ENCODE assay signal across 16 cellular contexts in the genomic region with DNA sequence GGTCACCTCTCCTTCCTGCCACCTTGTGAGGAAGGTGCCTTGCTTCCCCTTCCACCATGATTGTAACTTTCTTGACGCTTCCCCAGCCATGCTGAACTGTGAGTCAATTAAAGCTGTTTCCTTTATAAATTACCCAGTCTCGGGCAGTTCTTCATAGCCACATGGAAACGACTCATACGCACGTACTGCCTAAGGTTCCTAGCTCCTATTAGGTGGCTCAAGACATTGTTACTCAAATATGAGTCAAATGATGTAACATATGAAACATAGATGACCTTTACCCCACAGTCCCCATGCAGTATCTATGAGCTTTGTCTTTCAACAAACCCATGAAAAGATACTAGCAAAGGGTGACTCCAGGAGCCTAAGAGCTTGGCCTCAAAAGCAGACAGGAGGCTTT.
A peak's percentile ranks its signal among the peaks of the same experiment; 100 is the strongest.
DNase-seq lines count a peak whose midpoint lies in the region; ATAC-seq and TF ChIP-seq lines count a peak whose summit lies in the region.
"Had no signal": no experiment of that assay in that cellular context is flagged by ENCODE, and none has a peak within 500 bp of the region (broad histone marks: within the 10 kb centered on the region; RNA-seq: fewer than 3 reads in every experiment).

No MANE protein-coding gene starts in this region.

- H3K4me1 ChIP-seq in mammary epithelial cell (ENCODE audit: insufficient read depth, low read length) = peaks cover 16% of the 10 kb centered on the region
- H3K4me1 ChIP-seq in hepatocyte (ENCODE audit: insufficient read depth) = no peaks in the 10 kb centered on the region
- H3K4me1 ChIP-seq: body of pancreas, uterus had no signal

- H3K9ac ChIP-seq in mammary epithelial cell (ENCODE audit: insufficient read depth, low read length) = no peak overlapping the region

- no peak for TF ChIP-seq CTCF in mammary epithelial cell (conservative IDR thresholded peaks at IDR 0.05 in 1 of 2, IDR thresholded peaks at IDR 0.05 in 1 of 2; ENCODE audit: extremely low read depth in 1 of 2, insufficient read depth in 1 of 2, low read depth in 1 of 2, low read length in 2 of 2)
- TF ChIP-seq CTCF in hepatocyte (IDR thresholded peaks at IDR 0.05; ENCODE audit: poor library complexity) = no peak

- peak overlapping the region; percentile 22 for H3K27ac ChIP-seq in mammary epithelial cell (ENCODE audit: insufficient read depth, low read depth, low read length)
- no peak overlapping the region for H3K27ac ChIP-seq in hepatocyte
- H3K27ac ChIP-seq: body of pancreas, neutrophil, uterus had no signal

- H3K4me3 ChIP-seq in mammary epithelial cell (replicated peaks in 1 of 3; ENCODE audit: insufficient read depth in 1 of 3, low read depth in 2 of 3, low read length in 3 of 3) (no peak overlapping the region), hepatocyte (no peak overlapping the region)
- H3K4me3 ChIP-seq: body of pancreas, uterus had no signal

- H3K79me2 ChIP-seq in mammary epithelial cell (ENCODE audit: insufficient read depth, low read length) (no peaks in the 10 kb centered on the region), hepatocyte (no peaks in the 10 kb centered on the region)

- dilution Hi-C loops in mammary epithelial cell (cut with HindIII; ENCODE audit: low sequenced_read_pairs) = no loop called here

- no peak for ATAC-seq in HG02885 (IDR thresholded peaks at IDR 0.05; ENCODE audit: poor library complexity, unreplicated experiment)
- ATAC-seq: body of pancreas; stimulated activated naive CD8-positive, alpha-beta T cell treated with anti-CD3 and anti-CD28 coated beads, Interleukin-15, Interleukin-2, amounts not matched to agents 100 U/mL and 50 U/mL, for 24 hours had no signal

- CTCF ChIA-PET in mammary epithelial cell (lab: Charles Lee; ENCODE audit: low non-redundant PET) = interaction anchor here (0.5 kb wide), 1 partner anchor 259 kb away, joined by 4 read pairs; no protein-coding TSS in a partner anchor

- H3K9me3 ChIP-seq in mammary epithelial cell (replicated peaks; ENCODE audit: insufficient read depth, low read length) = no peaks in the 10 kb centered on the region
- no peaks in the 10 kb centered on the region for H3K9me3 ChIP-seq in hepatocyte (ENCODE audit: low read depth)
- H3K9me3 ChIP-seq: body of pancreas, neutrophil, uterus had no signal

- in situ Hi-C loops in mammary epithelial cell (cut with MboI; ENCODE audit: low sequenced_read_pairs in 2 of 2) = no loop called here

- H3K9me2 ChIP-seq in hepatocyte (replicated peaks; ENCODE audit: insufficient read depth) = no peaks in the 10 kb centered on the region

- H3K27me3 ChIP-seq in mammary epithelial cell (ENCODE audit: insufficient read depth, low read length) (no peaks in the 10 kb centered on the region), hepatocyte (no peaks in the 10 kb centered on the region)
- H3K27me3 ChIP-seq: body of pancreas, neutrophil, uterus had no signal

- 33% methylated on average over 5 of the region's 5 CpGs for WGBS in mammary epithelial cell (ENCODE audit: low coverage, missing lambda C conversion rate)
- 98% methylated on average over 5 of the region's 5 CpGs for WGBS in hepatocyte (ENCODE audit: low lambda C conversion rate, missing lambda C conversion rate)

- intact Hi-C loops in mammary epithelial cell (cut with micrococcal nuclease) = no loop called here

- H2AFZ ChIP-seq in mammary epithelial cell (ENCODE audit: low read depth, low read length) (peak overlapping the region; percentile 68), hepatocyte (no peak overlapping the region)

- DNase-seq in EH (ENCODE audit: low read depth) = peak; percentile 72
- peak; percentile 82 for DNase-seq in MV-4-11 (lab: John Stamatoyannopoulos, UW)
- peak; percentile 85 for DNase-seq in mammary epithelial cell
- peak; percentile 18 for DNase-seq in hepatocyte (ENCODE audit: low spot score)
- DNase-seq in kidney glomerular epithelial cell (lab: John Stamatoyannopoulos, UW) = no peak
- no peak for DNase-seq in activated CD4-positive, alpha-beta T cell treated with anti-CD3 and anti-CD28 coated beads for 1 hour
- no peak for DNase-seq in activated CD8-positive, alpha-beta memory T cell treated with anti-CD3 and anti-CD28 coated beads, Interleukin-2, amount 50 U/mL, for 48 hours
- DNase-seq: body of pancreas; GOT3; midbrain; NCI-H1930; NCI-H524; stimulated activated naive CD8-positive, alpha-beta T cell treated with anti-CD3 and anti-CD28 coated beads, Interleukin-15, Interleukin-2, amounts not matched to agents 100 U/mL and 50 U/mL, for 24 hours; uterus had no signal

- H3K36me3 ChIP-seq in mammary epithelial cell (ENCODE audit: insufficient read depth, low read length) = no peaks in the 10 kb centered on the region
- no peaks in the 10 kb centered on the region for H3K36me3 ChIP-seq in hepatocyte (replicated peaks; ENCODE audit: insufficient read depth, low read depth)
- H3K36me3 ChIP-seq: neutrophil, uterus had no signal

- BruUV-seq in mammary epithelial cell (replicated peaks; lab: Mats Ljungman, UMichigan) = no TSS peak

- H3K4me2 ChIP-seq in mammary epithelial cell (ENCODE audit: insufficient read depth, low read depth, low read length) = no peak overlapping the region
- H3K4me2 ChIP-seq in hepatocyte = no peak overlapping the region

- H4K20me1 ChIP-seq in mammary epithelial cell (ENCODE audit: insufficient read depth, low read length) (no peaks in the 10 kb centered on the region), hepatocyte (ENCODE audit: insufficient read depth, poor library complexity, severe bottlenecking) (no peaks in the 10 kb centered on the region)

Comparison
In these comparisons a context has a peak if more than half of its experiments do, and no peak if none do; other contexts are left out.
1. DNase-seq: peak in EH (single experiment), MV-4-11 (single experiment), mammary epithelial cell (single experiment) and hepatocyte (single experiment); none in kidney glomerular epithelial cell (single experiment), activated CD4-positive, alpha-beta T cell treated with anti-CD3 and anti-CD28 coated beads for 1 hour (single experiment) and activated CD8-positive, alpha-beta memory T cell treated with anti-CD3 and anti-CD28 coated beads, Interleukin-2, amount 50 U/mL, for 48 hours (single experiment).